ENCODE assay signal across 15 cellular contexts in the genomic region with DNA sequence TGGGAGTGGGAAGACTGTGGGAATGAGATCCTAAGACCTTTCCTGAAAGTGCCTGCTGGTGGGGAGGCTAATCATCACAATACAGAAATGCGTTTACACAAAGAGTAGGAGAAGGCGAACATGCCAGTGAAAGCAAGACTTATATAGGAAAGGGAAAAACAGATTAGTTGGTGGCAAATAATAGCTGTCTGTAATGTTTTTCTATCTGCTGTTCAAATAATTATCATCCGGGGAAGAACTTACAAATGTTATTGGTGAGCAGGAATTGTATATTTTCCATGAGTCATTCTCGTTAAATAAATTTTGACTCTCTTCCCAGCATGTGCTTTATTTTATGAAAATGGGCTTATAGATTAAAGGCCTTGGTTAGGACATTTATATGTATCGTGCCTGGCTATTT.
DNase-seq lines count a peak whose midpoint lies in the region; ATAC-seq and TF ChIP-seq lines count a peak whose summit lies in the region.
"Had no signal": no experiment of that assay in that cellular context is flagged by ENCODE, and none has a peak within 500 bp of the region (broad histone marks: within the 10 kb centered on the region; RNA-seq: fewer than 3 reads in every experiment).

No MANE protein-coding gene starts in this region.

- no peak for TF ChIP-seq POLR2A in transverse colon (IDR thresholded peaks at IDR 0.05)
- no peak for TF ChIP-seq POLR2A in testis (IDR thresholded peaks at IDR 0.05)

- no peaks in the 10 kb centered on the region for H3K27me3 ChIP-seq in right atrium auricular region
- no peaks in the 10 kb centered on the region for H3K27me3 ChIP-seq in transverse colon
- H3K27me3 ChIP-seq in testis = no peaks in the 10 kb centered on the region
- H3K27me3 ChIP-seq: stomach, vagina had no signal

- 70 to 76% methylated on average over 5 of the region's 5 CpGs for WGBS in transverse colon (ENCODE audit: low coverage in 1 of 2), 2 donors
- 88 to 89% methylated on average over 5 of the region's 5 CpGs for WGBS in testis, 2 donors

- no peaks in the 10 kb centered on the region for H3K9me3 ChIP-seq in right atrium auricular region
- H3K9me3 ChIP-seq in transverse colon = no peaks in the 10 kb centered on the region
- H3K9me3 ChIP-seq in testis = no peaks in the 10 kb centered on the region
- H3K9me3 ChIP-seq: stomach, vagina had no signal

- in situ Hi-C loops in astrocyte of the spinal cord (cut with HindIII; ENCODE audit: low sequenced_read_pairs) (no loop called here), transverse colon (cut with MboI; ENCODE audit: low pct_ligation_motif_present in 1 of 4, low pct_unique_long_range_greater_than_20kb in 1 of 4, low sequenced_read_pairs in 3 of 4) (no loop called here)

- ATAC-seq in left cardiac atrium (no peak), GM18867 (IDR thresholded peaks at IDR 0.05; ENCODE audit: unreplicated experiment) (no peak)

- DNase-seq in right atrium auricular region (ENCODE audit: low spot score) (no peak), left cardiac atrium (no peak), astrocyte of the spinal cord (ENCODE audit: low read depth, low spot score) (peak; percentile 33), hepatic stellate cell (ENCODE audit: low spot score) (peak; percentile 15), transverse colon (no peak), testis (no peak)
- DNase-seq in stimulated activated CD4-positive, alpha-beta T cell treated with anti-CD3 and anti-CD28 coated beads, Interleukin-4, amount 100 ng/mL, for 1 hour = no peak
- DNase-seq: activated CD4-positive, alpha-beta T cell treated with anti-CD3 and anti-CD28 coated beads, Interleukin-2, amount 10 ng/mL, durations not matched to agents 24 days and 14 days; activated naive CD4-positive, alpha-beta T cell treated with Interleukin-2 at 50 U/mL for 16 hours; natural killer cell; NCI-H1436 treated with DMSO at 0.1 percent for 48 hours; NCI-H226; stomach had no signal

- H3K36me3 ChIP-seq in right atrium auricular region (peaks cover 15% of the 10 kb centered on the region), transverse colon (no peaks in the 10 kb centered on the region), testis (ENCODE audit: low read depth, missing control alignments) (no peaks in the 10 kb centered on the region)
- H3K36me3 ChIP-seq: vagina had no signal

- TF ChIP-seq CTCF in right atrium auricular region (IDR thresholded peaks at IDR 0.05) (no peak), astrocyte of the spinal cord (IDR thresholded peaks at IDR 0.05; ENCODE audit: low read depth, low read length) (no peak), transverse colon (IDR thresholded peaks at IDR 0.05) (no peak), testis (IDR thresholded peaks at IDR 0.05) (no peak)

- H3K4me1 ChIP-seq in right atrium auricular region (peaks cover 0 to 4% of the 10 kb centered on the region in 2 donors), transverse colon (peaks cover 0 to 7% (median 0%) of the 10 kb centered on the region in 4 donors), testis (no peaks in the 10 kb centered on the region)

- H3K27ac ChIP-seq in right atrium auricular region = peak overlapping the region; percentile 23 to 64
- H3K27ac ChIP-seq in transverse colon = peak overlapping the region; percentile 7 to 62 (median 34)
- no peak overlapping the region for H3K27ac ChIP-seq in testis
- H3K27ac ChIP-seq: stomach, vagina had no signal

- no peak overlapping the region for H3K4me3 ChIP-seq in right atrium auricular region
- H3K4me3 ChIP-seq in astrocyte of the spinal cord (ENCODE audit: low read depth, low read length) = no peak overlapping the region
- no peak overlapping the region for H3K4me3 ChIP-seq in transverse colon
- no peak overlapping the region for H3K4me3 ChIP-seq in testis
- H3K4me3 ChIP-seq: stomach, vagina had no signal

- intact Hi-C loops in left cardiac atrium (cut with DNase I) = no loop called here
- intact Hi-C loops in transverse colon (cut with DNase I; ENCODE audit: low total_unique reads) = no loop called here
- intact Hi-C loops in testis (cut with DNase I; ENCODE audit: low total_unique reads) = no loop called here

- TF ChIP-seq EP300 in transverse colon (IDR thresholded peaks at IDR 0.05; ENCODE audit: low read depth) = no peak

Comparison
In these comparisons a context has a peak if more than half of its experiments do, and no peak if none do; other contexts are left out.
1. DNase-seq: peak in astrocyte of the spinal cord (single experiment) and hepatic stellate cell (single experiment); none in right atrium auricular region (single experiment), left cardiac atrium (single experiment), transverse colon (single experiment), stimulated activated CD4-positive, alpha-beta T cell treated with anti-CD3 and anti-CD28 coated beads, Interleukin-4, amount 100 ng/mL, for 1 hour (single experiment) and testis (single experiment).
2. H3K27ac ChIP-seq: peak in right atrium auricular region (2 of 2) and transverse colon (4 of 4); none in testis (0 of 2).